ENCODE assay signal across 16 cellular contexts in the genomic region with DNA sequence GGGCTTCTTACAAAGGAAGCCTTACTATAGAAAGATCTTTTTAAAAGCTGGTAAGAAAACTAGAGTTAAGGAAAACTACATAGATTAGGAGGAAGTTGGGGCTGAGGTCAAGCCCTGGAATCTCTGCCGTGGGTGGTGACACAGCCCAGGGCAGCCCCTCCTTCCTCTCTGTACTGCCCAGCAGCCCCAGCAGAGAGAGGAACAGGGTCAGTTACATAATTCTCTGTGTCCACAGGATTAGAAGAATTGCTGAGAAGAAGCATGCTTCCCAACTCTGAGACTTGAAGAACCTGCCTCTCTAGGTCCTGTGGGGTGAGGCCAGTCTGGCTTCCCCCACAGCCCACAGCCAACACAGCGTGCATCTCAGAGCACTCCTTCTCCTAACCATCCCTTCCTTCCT. TPM values are rescaled to one million over a fixed set of nuclear protein-coding genes. Genes with fewer than 3 reads are reported as not detected.
A peak's percentile ranks its signal among the peaks of the same experiment; 100 is the strongest.
DNase-seq lines count a peak whose midpoint lies in the region; ATAC-seq and TF ChIP-seq lines count a peak whose summit lies in the region.
"Had no signal": no experiment of that assay in that cellular context is flagged by ENCODE, and none has a peak within 500 bp of the region (broad histone marks: within the 10 kb centered on the region; RNA-seq: fewer than 3 reads in every experiment).

No MANE protein-coding gene starts in this region.

- TF ChIP-seq POLR2A in gastroesophageal sphincter (IDR thresholded peaks at IDR 0.05), result no peak

- H3K4me3 Mint-ChIP-seq in activated CD4-positive, alpha-beta memory T cell treated with anti-CD3 and anti-CD28 coated beads, Interleukin-2, amount 10 ng/mL, durations not matched to agents 7 days and 5 days, result no peak overlapping the region
- no peak overlapping the region for H3K4me3 Mint-ChIP-seq in mesothelial cell of epicardium
- H3K4me3 Mint-ChIP-seq: activated B cell treated with CpG ODN at 0.5 μM for 24 hours; H9; stimulated activated naive B cell treated with anti-CD40 and anti-IgM and Interleukin-4, amounts not matched to agents 10 μg/mL and 1 μg/mL and 100 μg/mL, for 72 hours; T-helper 17 cell had no signal

- H4K91ac ChIP-seq in trophoblast cell (ENCODE audit: low read depth, low read length), result no peak overlapping the region

- H3K4me1 ChIP-seq in gastroesophageal sphincter (no peaks in the 10 kb centered on the region), trophoblast cell (ENCODE audit: control insufficient read depth in 1 of 2, insufficient read depth in 2 of 2, low read length in 2 of 2) (peaks cover 4 to 5% of the 10 kb centered on the region in 2 experiments)

- H4K8ac ChIP-seq in trophoblast cell (ENCODE audit: low read depth, low read length), result no peak overlapping the region

- H3K14ac ChIP-seq in trophoblast cell (ENCODE audit: low read length), result no peak overlapping the region

- H3K36me3 Mint-ChIP-seq in activated CD4-positive, alpha-beta memory T cell treated with anti-CD3 and anti-CD28 coated beads, Interleukin-2, amount 10 ng/mL, durations not matched to agents 7 days and 5 days (ENCODE audit: low read depth), result peaks cover 2% of the 10 kb centered on the region
- no peaks in the 10 kb centered on the region for H3K36me3 Mint-ChIP-seq in mesothelial cell of epicardium
- H3K36me3 Mint-ChIP-seq in activated naive CD4-positive, alpha-beta T cell treated with anti-CD3 and anti-CD28 coated beads, Interleukin-2, amount 50 U/mL, for 72 hours, result no peaks in the 10 kb centered on the region
- H3K36me3 Mint-ChIP-seq: stimulated activated naive B cell treated with anti-CD40 and anti-IgM and Interleukin-4, amounts not matched to agents 10 μg/mL and 1 μg/mL and 100 μg/mL, for 72 hours had no signal

- H3K79me2 ChIP-seq in trophoblast cell (ENCODE audit: control insufficient read depth, insufficient read depth, low read length, poor library complexity), result no peaks in the 10 kb centered on the region

- DNase-seq in AML-193 (lab: John Stamatoyannopoulos, UW) (peak; percentile 56 to 72), MV-4-11 (lab: John Stamatoyannopoulos, UW) (peak; percentile 88), trophoblast cell (peak in 1 of 2 donors; percentile 50), mesothelial cell of epicardium (ENCODE audit: low spot score in 2 of 2, unreplicated experiment in 2 of 2) (no peak)
- DNase-seq in activated CD4-positive, alpha-beta memory T cell treated with anti-CD3 and anti-CD28 coated beads, Interleukin-2, amount 10 ng/mL, durations not matched to agents 7 days and 5 days, result no peak
- DNase-seq in activated naive CD4-positive, alpha-beta T cell treated with anti-CD3 and anti-CD28 coated beads, Interleukin-2, amount 50 U/mL, for 72 hours (ENCODE audit: low spot score in 2 of 2), result no peak
- DNase-seq: ACHN; activated B cell treated with CpG ODN at 0.5 μM for 24 hours; activated CD8-positive, alpha-beta memory T cell treated with anti-CD3 and anti-CD28 coated beads for 24 hours; H9; RPMI8226; stimulated activated naive B cell treated with anti-CD40 and anti-IgM and Interleukin-4, amounts not matched to agents 10 μg/mL and 1 μg/mL and 100 μg/mL, for 72 hours; T-helper 17 cell had no signal

- CTCF ChIA-PET in activated CD4-positive, alpha-beta memory T cell treated with anti-CD3 and anti-CD28 coated beads, Interleukin-2, amount 10 ng/mL, durations not matched to agents 7 days and 5 days (lab: Charles Lee), result interaction anchor here (1.0 to 1.3 kb wide), 2 partner anchors 9 kb away, joined by 4 to 7 read pairs; partner anchors contain the start of gene ABLIM2

- TF ChIP-seq CTCF in gastroesophageal sphincter (IDR thresholded peaks at IDR 0.05) (no peak), mesothelial cell of epicardium (IDR thresholded peaks at IDR 0.05; ENCODE audit: unreplicated experiment) (no peak)

- no peak overlapping the region for H3K9ac ChIP-seq in trophoblast cell (ENCODE audit: low read length)

- POLR2A ChIA-PET in activated CD4-positive, alpha-beta memory T cell treated with anti-CD3 and anti-CD28 coated beads, Interleukin-2, amount 10 ng/mL, durations not matched to agents 7 days and 5 days (lab: Charles Lee), result no interaction called here

- peaks cover 14% of the 10 kb centered on the region for H3K9me3 Mint-ChIP-seq in activated CD4-positive, alpha-beta memory T cell treated with anti-CD3 and anti-CD28 coated beads, Interleukin-2, amount 10 ng/mL, durations not matched to agents 7 days and 5 days
- no peaks in the 10 kb centered on the region for H3K9me3 Mint-ChIP-seq in mesothelial cell of epicardium
- H3K9me3 Mint-ChIP-seq in activated naive CD4-positive, alpha-beta T cell treated with anti-CD3 and anti-CD28 coated beads, Interleukin-2, amount 50 U/mL, for 72 hours, result peaks cover 0 to 9% of the 10 kb centered on the region in 2 donors

- WGBS in gastroesophageal sphincter (ENCODE audit: low coverage in 1 of 2), 2 donors, result 43 to 45% methylated on average over 2 of the region's 2 CpGs
- no CpG with 5 or more reads among the region's 2 CpGs for WGBS in trophoblast cell (ENCODE audit: extremely low coverage, insufficient coverage, insufficient read length)

- H2BK5ac ChIP-seq in trophoblast cell (ENCODE audit: low read depth, low read length, poor library complexity), result no peak overlapping the region

- H2BK120ac ChIP-seq in trophoblast cell (ENCODE audit: insufficient read depth, low read length, poor library complexity), result no peak overlapping the region

- no peak overlapping the region for H3K18ac ChIP-seq in trophoblast cell (ENCODE audit: low read length)

- peak; percentile 64 for ATAC-seq in gastroesophageal sphincter
- ATAC-seq in HG02623 (IDR thresholded peaks at IDR 0.05; ENCODE audit: unreplicated experiment), result no peak
- no peak for ATAC-seq in activated naive CD4-positive, alpha-beta T cell treated with anti-CD3 and anti-CD28 coated beads, Interleukin-2, amount 50 U/mL, for 72 hours
- ATAC-seq: stimulated activated naive B cell treated with anti-CD40 and anti-IgM and Interleukin-4, amounts not matched to agents 10 μg/mL and 1 μg/mL and 100 μg/mL, for 72 hours; T-helper 17 cell had no signal

- no peak overlapping the region for H4K12ac ChIP-seq in trophoblast cell (ENCODE audit: low read depth, low read length)

- H3K4me2 ChIP-seq in trophoblast cell (ENCODE audit: low read length), result peak overlapping the region; percentile 10
- H3K4me2 ChIP-seq: smooth muscle cell had no signal

- H3K23ac ChIP-seq in trophoblast cell (ENCODE audit: low read length), result no peak overlapping the region

- H3K4ac ChIP-seq in trophoblast cell (ENCODE audit: low read depth, low read length), result no peak overlapping the region

- H2BK12ac ChIP-seq in trophoblast cell (ENCODE audit: low read length), result no peak overlapping the region

- H3K4me3 ChIP-seq in gastroesophageal sphincter (no peak overlapping the region), trophoblast cell (ENCODE audit: low read depth, low read length) (no peak overlapping the region)
- H3K4me3 ChIP-seq: smooth muscle cell had no signal

- H2AK5ac ChIP-seq in trophoblast cell (ENCODE audit: low read length), result no peak overlapping the region

- peaks cover 0 to 14% (median 0%) of the 10 kb centered on the region in 3 donors for H3K9me3 ChIP-seq in gastroesophageal sphincter
- peaks cover 4% of the 10 kb centered on the region for H3K9me3 ChIP-seq in trophoblast cell (ENCODE audit: insufficient read depth, low read depth, low read length)

- H3K4me1 Mint-ChIP-seq in activated CD4-positive, alpha-beta memory T cell treated with anti-CD3 and anti-CD28 coated beads, Interleukin-2, amount 10 ng/mL, durations not matched to agents 7 days and 5 days, result peaks cover 2% of the 10 kb centered on the region
- H3K4me1 Mint-ChIP-seq in mesothelial cell of epicardium, result no peaks in the 10 kb centered on the region
- H3K4me1 Mint-ChIP-seq: H9 had no signal

- H2AFZ ChIP-seq in trophoblast cell (ENCODE audit: insufficient read depth, low read length, poor library complexity), result no peak overlapping the region

- peaks cover 2% of the 10 kb centered on the region for H3K27me3 Mint-ChIP-seq in activated CD4-positive, alpha-beta memory T cell treated with anti-CD3 and anti-CD28 coated beads, Interleukin-2, amount 10 ng/mL, durations not matched to agents 7 days and 5 days
- H3K27me3 Mint-ChIP-seq in mesothelial cell of epicardium (ENCODE audit: low read depth), result peaks cover 34% of the 10 kb centered on the region
- H3K27me3 Mint-ChIP-seq: activated B cell treated with CpG ODN at 0.5 μM for 24 hours; stimulated activated naive B cell treated with anti-CD40 and anti-IgM and Interleukin-4, amounts not matched to agents 10 μg/mL and 1 μg/mL and 100 μg/mL, for 72 hours had no signal

- peaks cover 5% of the 10 kb centered on the region for H3K79me1 ChIP-seq in trophoblast cell (ENCODE audit: low read length)

- H3K27ac ChIP-seq in gastroesophageal sphincter, result no peak overlapping the region
- H3K27ac ChIP-seq in trophoblast cell (ENCODE audit: low read depth, low read length), result no peak overlapping the region

- TF ChIP-seq EP300 in gastroesophageal sphincter (IDR thresholded peaks at IDR 0.05), result no peak

- no peak overlapping the region for H3K27ac Mint-ChIP-seq in activated CD4-positive, alpha-beta memory T cell treated with anti-CD3 and anti-CD28 coated beads, Interleukin-2, amount 10 ng/mL, durations not matched to agents 7 days and 5 days
- no peak overlapping the region for H3K27ac Mint-ChIP-seq in mesothelial cell of epicardium
- H3K27ac Mint-ChIP-seq in activated naive CD4-positive, alpha-beta T cell treated with anti-CD3 and anti-CD28 coated beads, Interleukin-2, amount 50 U/mL, for 72 hours, result no peak overlapping the region
- H3K27ac Mint-ChIP-seq: activated B cell treated with CpG ODN at 0.5 μM for 24 hours, H9, T-helper 17 cell had no signal

- peaks cover 13% of the 10 kb centered on the region for H3K27me3 ChIP-seq in gastroesophageal sphincter
- no peaks in the 10 kb centered on the region for H3K27me3 ChIP-seq in trophoblast cell (ENCODE audit: insufficient read depth, low read length)

- no peaks in the 10 kb centered on the region for H3K36me3 ChIP-seq in gastroesophageal sphincter
- no peaks in the 10 kb centered on the region for H3K36me3 ChIP-seq in trophoblast cell (ENCODE audit: control insufficient read depth in 1 of 2, insufficient read depth in 2 of 2, low read length in 2 of 2)

RNA-seq across cellular contexts. Expression of gene ABLIM2, which starts 9.2 kb away (rescaled TPM):
- total RNA-seq in gastroesophageal sphincter, result 10 to 100 TPM in 1 of 4 donors, 1 to 10 TPM in 3; 5.0 to 13.5 (median 8.0) TPM
- 3.0 and 3.2 TPM in 2 replicates for polyA plus RNA-seq in trophoblast cell (2013)
- under 1 TPM in 1 of 2 experiments, not detected in 1; 0.13 TPM for total RNA-seq in activated CD4-positive, alpha-beta memory T cell treated with anti-CD3 and anti-CD28 coated beads, Interleukin-2, amount 10 ng/mL, durations not matched to agents 7 days and 5 days
- 2.7 to 3.5 TPM (median 3.1 TPM) in 3 replicates for total RNA-seq in mesothelial cell of epicardium
- total RNA-seq in activated naive CD4-positive, alpha-beta T cell treated with anti-CD3 and anti-CD28 coated beads, Interleukin-2, amount 50 U/mL, for 72 hours, result under 1 TPM; 0.27 to 0.41 TPM
- total RNA-seq: smooth muscle cell had no signal

RNA-seq across cellular contexts. Expression of gene SH3TC1, which starts 31.3 kb away (rescaled TPM):
- 10 to 100 TPM in 3 of 4 donors, 1 to 10 TPM in 1; 9.6 to 12.9 (median 12.6) TPM for total RNA-seq in gastroesophageal sphincter
- 12.8 and 13.1 TPM in 2 replicates for polyA plus RNA-seq in trophoblast cell (2013)
- total RNA-seq in activated CD4-positive, alpha-beta memory T cell treated with anti-CD3 and anti-CD28 coated beads, Interleukin-2, amount 10 ng/mL, durations not matched to agents 7 days and 5 days, result 10 to 100 TPM; 16.8 to 19.5 TPM
- 22.0 to 24.0 TPM (median 23.2 TPM) in 3 replicates for total RNA-seq in mesothelial cell of epicardium
- 10 to 100 TPM; 12.2 to 22.2 TPM for total RNA-seq in activated naive CD4-positive, alpha-beta T cell treated with anti-CD3 and anti-CD28 coated beads, Interleukin-2, amount 50 U/mL, for 72 hours

Comparison
In these comparisons a context has a peak if more than half of its experiments do, and no peak if none do; other contexts are left out.
1. DNase-seq: peak in AML-193 (2 of 2) and MV-4-11 (single experiment); none in activated CD4-positive, alpha-beta memory T cell treated with anti-CD3 and anti-CD28 coated beads, Interleukin-2, amount 10 ng/mL, durations not matched to agents 7 days and 5 days (single experiment), mesothelial cell of epicardium (0 of 2) and activated naive CD4-positive, alpha-beta T cell treated with anti-CD3 and anti-CD28 coated beads, Interleukin-2, amount 50 U/mL, for 72 hours (0 of 2).